ENCODE assay signal across 8 cellular contexts in genomic region chr10:104337985-104338735, GRCh38. TPM values are rescaled to one million over a fixed set of nuclear protein-coding genes. Genes with fewer than 3 reads are reported as not detected.
DNase-seq lines count a peak whose midpoint lies in the region; ATAC-seq and TF ChIP-seq lines count a peak whose summit lies in the region.

A gene with protein sequence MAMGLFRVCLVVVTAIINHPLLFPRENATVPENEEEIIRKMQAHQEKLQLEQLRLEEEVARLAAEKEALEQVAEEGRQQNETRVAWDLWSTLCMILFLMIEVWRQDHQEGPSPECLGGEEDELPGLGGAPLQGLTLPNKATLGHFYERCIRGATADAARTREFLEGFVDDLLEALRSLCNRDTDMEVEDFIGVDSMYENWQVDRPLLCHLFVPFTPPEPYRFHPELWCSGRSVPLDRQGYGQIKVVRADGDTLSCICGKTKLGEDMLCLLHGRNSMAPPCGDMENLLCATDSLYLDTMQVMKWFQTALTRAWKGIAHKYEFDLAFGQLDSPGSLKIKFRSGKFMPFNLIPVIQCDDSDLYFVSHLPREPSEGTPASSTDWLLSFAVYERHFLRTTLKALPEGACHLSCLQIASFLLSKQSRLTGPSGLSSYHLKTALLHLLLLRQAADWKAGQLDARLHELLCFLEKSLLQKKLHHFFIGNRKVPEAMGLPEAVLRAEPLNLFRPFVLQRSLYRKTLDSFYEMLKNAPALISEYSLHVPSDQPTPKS (minus strand): TSS chr10:104338465. CDS start chr10:104316051, 22,414 bp downstream.

- H3K27me3 Mint-ChIP-seq in IgD-negative memory B cell = peaks cover 1% of the 10 kb centered on the region

- H3K4me1 Mint-ChIP-seq in IgD-negative memory B cell = peaks cover 30 to 32% (median 30%) of the 10 kb centered on the region in 3 donors

- TF ChIP-seq EP300 in sigmoid colon (IDR thresholded peaks at IDR 0.05) = no peak

- peak within 1 kb of the TSS; percentile 80 for H3K4me2 ChIP-seq in hepatocyte

- no peaks in the 10 kb centered on the region for H4K20me1 ChIP-seq in hepatocyte (ENCODE audit: insufficient read depth, poor library complexity, severe bottlenecking)

- H3K27ac ChIP-seq in ascending aorta (peak within 1 kb of the TSS; percentile 92 to 98), hepatocyte (peak within 1 kb of the TSS; percentile 99), sigmoid colon (peak within 1 kb of the TSS; percentile 97 to 99 (median 98))

- H3K4me1 ChIP-seq in ascending aorta (peaks cover 6 to 44% of the 10 kb centered on the region in 2 donors), hepatocyte (ENCODE audit: insufficient read depth) (peaks cover 9% of the 10 kb centered on the region), sigmoid colon (peaks cover 0 to 58% (median 51%) of the 10 kb centered on the region in 4 donors)

- peak within 1 kb of the TSS; percentile 97 to 99 (median 98) for H3K27ac Mint-ChIP-seq in IgD-negative memory B cell

- DNase-seq in ELR (ENCODE audit: low read depth) (peak; percentile 93), ascending aorta (ENCODE audit: low spot score in 2 of 2) (peak; percentile 54 to 89), hepatocyte (ENCODE audit: low spot score) (peak; percentile 81), sigmoid colon (peak; percentile 93), cortex of kidney (lab: John Stamatoyannopoulos, UW) (no peak)

- no peaks in the 10 kb centered on the region for H3K9me3 Mint-ChIP-seq in IgD-negative memory B cell

- peaks cover 46% of the 10 kb centered on the region for H3K79me2 ChIP-seq in hepatocyte

- 2% methylated on average over 63 of the region's 70 CpGs for WGBS in hepatocyte (ENCODE audit: low lambda C conversion rate, missing lambda C conversion rate)
- 0% methylated on average over 70 of the region's 70 CpGs for WGBS in sigmoid colon, 2 donors

- no peaks in the 10 kb centered on the region for H3K9me2 ChIP-seq in hepatocyte (replicated peaks; ENCODE audit: insufficient read depth)

- peak within 1 kb of the TSS; percentile 95 for H2AFZ ChIP-seq in hepatocyte

- peak; percentile 89 to 94 for TF ChIP-seq POLR2A in sigmoid colon (IDR thresholded peaks at IDR 0.05)

- TF ChIP-seq CTCF in ascending aorta (IDR thresholded peaks at IDR 0.05) = peak; percentile 7 to 17 (median 12)
- no peak for TF ChIP-seq CTCF in hepatocyte (IDR thresholded peaks at IDR 0.05; ENCODE audit: poor library complexity)
- TF ChIP-seq CTCF in sigmoid colon (IDR thresholded peaks at IDR 0.05) = no peak

- no peaks in the 10 kb centered on the region for H3K36me3 Mint-ChIP-seq in IgD-negative memory B cell

- H3K36me3 ChIP-seq in ascending aorta (peaks cover 0 to 6% of the 10 kb centered on the region in 2 donors), hepatocyte (replicated peaks; ENCODE audit: insufficient read depth, low read depth) (no peaks in the 10 kb centered on the region), sigmoid colon (no peaks in the 10 kb centered on the region)

- H3K9me3 ChIP-seq in ascending aorta (no peaks in the 10 kb centered on the region), hepatocyte (ENCODE audit: low read depth) (no peaks in the 10 kb centered on the region), sigmoid colon (no peaks in the 10 kb centered on the region)

- intact Hi-C loops in T-helper 2 cell treated with Interferon-gamma antibody and Interleukin-4, amounts not matched to agents 100 ng/mL and 5 ng/mL, for 36 hours (cut with micrococcal nuclease) = loop anchor here (1.0 to 5.0 kb wide), 7 partner anchors 9 to 431 kb away; partner anchors contain the start of genes CFAP58, GSTO2 and SFR1
- intact Hi-C loops in ascending aorta (cut with DNase I) (loop anchor here (1.0 to 5.0 kb wide), 3 partner anchors 28 to 216 kb away; partner anchors contain the start of gene SFR1), sigmoid colon (cut with DNase I) (loop anchor here (10.0 kb wide), 1 partner anchor 453 kb away; no protein-coding TSS in a partner anchor)

- no peaks in the 10 kb centered on the region for H3K27me3 ChIP-seq in ascending aorta
- no peaks in the 10 kb centered on the region for H3K27me3 ChIP-seq in hepatocyte
- no peaks in the 10 kb centered on the region for H3K27me3 ChIP-seq in sigmoid colon

- H3K4me3 Mint-ChIP-seq in IgD-negative memory B cell = peak within 1 kb of the TSS; percentile 99 to 100 (median 99)

- peak; percentile 78 for ATAC-seq in GM21528 (IDR thresholded peaks at IDR 0.05; ENCODE audit: low FRiP score, unreplicated experiment)

- H3K4me3 ChIP-seq in ascending aorta (peak within 1 kb of the TSS; percentile 63 to 86), hepatocyte (peak within 1 kb of the TSS; percentile 99), sigmoid colon (peak within 1 kb of the TSS; percentile 74 to 98 (median 92))

RNA-seq across cellular contexts. Expression of the gene that starts here (rescaled TPM):
- polyA plus RNA-seq in IgD-negative memory B cell (22.8 TPM), hepatocyte (7.9 and 9.0 TPM in 2 replicates), sigmoid colon (1 to 10 TPM; 1.2 to 8.6 (median 1.6) TPM)
- 20.1 and 20.2 TPM in 2 replicates for total RNA-seq in T-helper 2 cell treated with Interferon-gamma antibody and Interleukin-4, amounts not matched to agents 100 ng/mL and 5 ng/mL, for 36 hours
- total RNA-seq in ascending aorta (51.0 TPM), hepatocyte (4.9 and 5.9 TPM in 2 replicates), sigmoid colon (10 to 100 TPM; 11.4 to 22.4 (median 15.3) TPM)

Comparison
In these comparisons a context has a peak if more than half of its experiments do, and no peak if none do; other contexts are left out.
1. CTCF ChIP-seq: peak in ascending aorta (3 of 3); none in hepatocyte (single experiment) and sigmoid colon (0 of 4).
2. Peak in every context shown above with its lines, with median percentiles within 50 percentile points of each other: H3K27ac ChIP-seq and H3K4me3 ChIP-seq.